ENCODE assay signal across 22 cellular contexts in the genomic region with DNA sequence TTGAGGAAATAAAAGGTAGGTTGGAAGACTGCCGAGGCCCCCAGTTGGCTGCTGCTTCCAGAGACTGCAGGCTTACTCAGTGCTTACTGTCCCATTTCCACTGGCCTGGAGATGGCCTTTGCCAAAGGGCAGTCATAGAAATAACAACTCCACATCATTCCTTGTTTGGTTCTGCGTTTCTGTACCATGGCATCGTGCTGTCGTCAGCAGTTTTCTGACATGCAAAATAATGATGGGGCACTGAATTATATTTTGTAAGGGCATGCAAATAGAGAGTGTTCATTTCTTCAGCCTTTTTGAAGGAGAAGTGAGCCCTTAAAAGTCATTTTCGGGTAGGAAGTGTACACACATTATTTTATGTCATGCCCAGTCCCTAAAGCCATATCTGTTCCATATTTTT.
"Had no signal": no experiment of that assay in that cellular context is flagged by ENCODE, and none has a peak within 500 bp of the region (broad histone marks: within the 10 kb centered on the region; RNA-seq: fewer than 3 reads in every experiment).

No MANE protein-coding gene starts in this region.

- H3K4me2 ChIP-seq: KMS-11 had no signal

- H3K4me1 ChIP-seq: SJSA1 had no signal

- H3K4me3 ChIP-seq: SJSA1, SK-N-MC had no signal

- DNase-seq: Kasumi-1, MM.1S, NCI-H1092 treated with DMSO at 0.1 percent for 48 hours, NCI-H1436, NCI-H187, NCI-H2029, NCI-H2081 treated with DMSO at 0.1 percent for 48 hours, NCI-H2171, NCI-H226, NCI-H524 treated with DMSO at 0.1 percent for 48 hours, NCI-H69, NCI-H774, Right ventricle myocardium superior, RPMI8226, SIG-M5, SW 1271 had no signal

- H3K9me3 ChIP-seq: SJSA1 had no signal

- H3K27me3 ChIP-seq: SJSA1 had no signal

- H3K36me3 ChIP-seq: SJSA1 had no signal

- H3K27ac ChIP-seq: HL-60, KMS-11, SJSA1, SK-N-MC had no signal

- H3K9ac ChIP-seq: KMS-11 had no signal

- FAIRE-seq: HTR-8/SVneo, RCC 7860 had no signal
